In the genomic region with DNA sequence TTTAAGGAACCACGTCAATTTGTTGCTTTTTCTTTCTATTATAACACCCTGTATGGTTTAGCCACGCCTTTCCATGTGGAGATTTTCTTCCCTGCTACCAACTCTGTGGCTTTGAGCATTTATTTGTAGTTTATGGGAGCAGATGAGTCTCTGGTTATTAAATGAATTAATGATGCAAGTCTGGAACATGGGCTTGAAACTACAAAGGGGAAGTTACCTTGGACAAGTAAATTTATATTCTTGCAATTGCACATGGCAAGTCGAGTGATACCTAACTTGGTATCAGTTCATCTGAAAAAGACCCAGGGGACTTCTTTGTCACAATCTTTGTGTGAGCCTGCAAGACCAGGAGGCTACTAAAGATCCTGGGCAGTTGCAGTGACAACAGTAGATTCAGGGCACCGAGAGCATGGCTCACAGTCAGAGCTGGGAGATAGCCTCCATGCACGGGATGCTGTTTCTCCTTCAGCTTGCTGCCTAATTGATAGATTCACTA, we compare ENCODE assay signal across 31 cellular contexts.
"Had no signal": no experiment of that assay in that cellular context is flagged by ENCODE, and none has a peak within 500 bp of the region (broad histone marks: within the 10 kb centered on the region; RNA-seq: fewer than 3 reads in every experiment).

No MANE protein-coding gene starts in this region.

- H3K36me3 Mint-ChIP-seq: activated CD8-positive, alpha-beta memory T cell treated with anti-CD3 and anti-CD28 coated beads, Interleukin-2, amount 10 ng/mL, durations not matched to agents 7 days and 5 days; WTC11 had no signal

- ATAC-seq: activated CD8-positive, alpha-beta memory T cell treated with anti-CD3 and anti-CD28 coated beads, Interleukin-2, amount 10 ng/mL, durations not matched to agents 7 days and 5 days; activated naive CD8-positive, alpha-beta T cell treated with anti-CD3 and anti-CD28 coated beads, Interleukin-2, amount 50 U/mL, for 24 hours; body of pancreas; Panc1; SK-N-SH treated with all-trans-retinoic acid at 6 μM for 48 hours; WTC11 had no signal

- H3K4me3 Mint-ChIP-seq: activated CD4-positive, alpha-beta T cell treated with anti-CD3 and anti-CD28 coated beads, Interleukin-2, amount 10 ng/mL, durations not matched to agents 24 days and 14 days; activated CD8-positive, alpha-beta memory T cell treated with anti-CD3 and anti-CD28 coated beads, Interleukin-2, amount 10 ng/mL, durations not matched to agents 7 days and 5 days; activated naive CD4-positive, alpha-beta T cell treated with anti-CD3 and anti-CD28 coated beads, Interleukin-2, amount 50 U/mL, for 24 hours; activated naive CD8-positive, alpha-beta T cell treated with anti-CD3 and anti-CD28 coated beads, Interleukin-2, amount 50 U/mL, for 24 hours; activated T-cell treated with anti-CD3 and anti-CD28 coated beads, Interleukin-2, amount 50 U/mL, for 24 hours; activated T-helper 1 cell treated with anti-CD3 and anti-CD28 coated beads, Interleukin-12 subunit alpha, Interleukin-12 subunit beta, Interleukin-2, Interleukin-4 antibody, amounts not matched to agents 30 ng/mL and 10 ng/mL and 1 ng/mL, durations not matched to agents 14 hours and 24 hours and 36 hours; WTC11 had no signal

- FAIRE-seq: bronchial epithelial cell had no signal

- H3K27me3 Mint-ChIP-seq: activated CD4-positive, alpha-beta T cell treated with anti-CD3 and anti-CD28 coated beads, Interleukin-2, amount 10 ng/mL, durations not matched to agents 24 days and 14 days; activated CD8-positive, alpha-beta memory T cell treated with anti-CD3 and anti-CD28 coated beads, Interleukin-2, amount 10 ng/mL, durations not matched to agents 7 days and 5 days; activated naive CD4-positive, alpha-beta T cell treated with anti-CD3 and anti-CD28 coated beads, Interleukin-2, amount 50 U/mL, for 24 hours; activated naive CD8-positive, alpha-beta T cell treated with anti-CD3 and anti-CD28 coated beads, Interleukin-2, amount 50 U/mL, for 24 hours; activated T-cell treated with anti-CD3 and anti-CD28 coated beads, Interleukin-2, amount 50 U/mL, for 24 hours had no signal

- DNase-seq: activated CD4-positive, alpha-beta T cell treated with anti-CD3 and anti-CD28 coated beads for 1 hour; activated CD4-positive, alpha-beta T cell treated with anti-CD3 and anti-CD28 coated beads, Interleukin-2, amount 10 ng/mL, durations not matched to agents 24 days and 14 days; activated CD4-positive, alpha-beta T cell treated with anti-CD3 and anti-CD28 coated beads, Interleukin-2, amount 50 U/mL, for 48 hours; activated CD8-positive, alpha-beta memory T cell treated with anti-CD3 and anti-CD28 coated beads, Interleukin-2, amount 10 ng/mL, durations not matched to agents 7 days and 5 days; activated effector memory CD4-positive, alpha-beta T cell treated with Interleukin-2 at 50 U/mL for 16 hours; activated naive CD4-positive, alpha-beta T cell; activated naive CD8-positive, alpha-beta T cell treated with anti-CD3 and anti-CD28 coated beads, Interleukin-2, amount 50 U/mL, for 24 hours; activated T-cell treated with anti-CD3 and anti-CD28 coated beads, Interleukin-2, amount 50 U/mL, for 24 hours; amniotic stem cell; body of pancreas; central memory CD4-positive, alpha-beta T cell; IMR-90; KBM-7; NCI-H1105; NCI-H1436; NCI-H1694 treated with DMSO at 0.1 percent for 48 hours; NCI-H2081; NCI-H510A treated with DMSO at 0.1 percent for 48 hours; NCI-H69; NK-92 treated with Interleukin-12 subunit alpha and Interleukin-12 subunit beta, amount 100 ng/mL, for 24 hours; OCI-M1; Right ventricle myocardium superior; RPMI8226; SJCRH30; SW 1271 had no signal

- H3K9me3 Mint-ChIP-seq: activated CD4-positive, alpha-beta T cell treated with anti-CD3 and anti-CD28 coated beads, Interleukin-2, amount 10 ng/mL, durations not matched to agents 24 days and 14 days; activated naive CD4-positive, alpha-beta T cell treated with anti-CD3 and anti-CD28 coated beads, Interleukin-2, amount 50 U/mL, for 24 hours; activated naive CD8-positive, alpha-beta T cell treated with anti-CD3 and anti-CD28 coated beads, Interleukin-2, amount 50 U/mL, for 24 hours; activated T-cell treated with anti-CD3 and anti-CD28 coated beads, Interleukin-2, amount 50 U/mL, for 24 hours; activated T-helper 1 cell treated with anti-CD3 and anti-CD28 coated beads, Interleukin-12 subunit alpha, Interleukin-12 subunit beta, Interleukin-2, Interleukin-4 antibody, amounts not matched to agents 30 ng/mL and 10 ng/mL and 1 ng/mL, durations not matched to agents 14 hours and 24 hours and 36 hours; WTC11 had no signal

- H3K27ac Mint-ChIP-seq: activated CD4-positive, alpha-beta T cell treated with anti-CD3 and anti-CD28 coated beads, Interleukin-2, amount 10 ng/mL, durations not matched to agents 24 days and 14 days; activated CD8-positive, alpha-beta memory T cell treated with anti-CD3 and anti-CD28 coated beads, Interleukin-2, amount 10 ng/mL, durations not matched to agents 7 days and 5 days; activated naive CD4-positive, alpha-beta T cell treated with anti-CD3 and anti-CD28 coated beads, Interleukin-2, amount 50 U/mL, for 24 hours; activated naive CD8-positive, alpha-beta T cell treated with anti-CD3 and anti-CD28 coated beads, Interleukin-2, amount 50 U/mL, for 24 hours; activated T-cell treated with anti-CD3 and anti-CD28 coated beads, Interleukin-2, amount 50 U/mL, for 24 hours; activated T-helper 1 cell treated with anti-CD3 and anti-CD28 coated beads, Interleukin-12 subunit alpha, Interleukin-12 subunit beta, Interleukin-2, Interleukin-4 antibody, amounts not matched to agents 30 ng/mL and 10 ng/mL and 1 ng/mL, durations not matched to agents 14 hours and 24 hours and 36 hours; WTC11 had no signal
